In the genomic region with DNA sequence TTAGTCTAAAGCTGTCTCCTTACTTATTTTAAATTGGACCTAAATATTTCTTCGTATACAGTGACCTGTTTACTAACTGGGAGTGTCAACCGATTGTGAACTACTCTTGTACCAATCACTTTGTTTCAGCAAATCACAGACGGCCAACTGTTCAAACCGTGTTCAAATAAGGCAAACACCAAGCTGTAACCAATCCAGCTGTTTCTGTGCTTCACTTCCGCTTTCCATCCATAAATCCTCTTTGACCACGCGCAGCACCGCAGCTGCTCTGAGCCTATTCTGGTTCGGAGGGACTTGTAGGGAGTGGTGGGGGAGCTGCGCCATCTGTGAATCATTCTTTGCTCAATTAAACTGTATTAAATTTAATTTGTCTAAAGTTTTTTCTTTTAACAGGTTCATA, we compare ENCODE assay signal across 39 cellular contexts. TPM values are rescaled to one million over a fixed set of nuclear protein-coding genes. Genes with fewer than 3 reads are reported as not detected.
"Had no signal": no experiment of that assay in that cellular context is flagged by ENCODE, and none has a peak within 500 bp of the region (broad histone marks: within the 10 kb centered on the region; RNA-seq: fewer than 3 reads in every experiment).

No MANE protein-coding gene starts in this region.

- H3K36me3 Mint-ChIP-seq: activated naive CD8-positive, alpha-beta T cell treated with anti-CD3 and anti-CD28 coated beads for 36 hours; naive thymus-derived CD4-positive, alpha-beta T cell; stimulated activated effector memory CD8-positive, alpha-beta T cell treated with anti-CD3 and anti-CD28 coated beads, Interleukin-12 subunit alpha, Interleukin-12 subunit beta, amount 100 ng/mL, for 72 hours had no signal

- H3K27ac ChIP-seq: adrenal gland, body of pancreas, epithelial cell of prostate, esophagus squamous epithelium, heart right ventricle, left ventricle myocardium inferior, ovary, right lobe of liver, skin epidermis, thoracic aorta, uterus had no signal

- H3K36me3 ChIP-seq: adrenal gland, esophagus squamous epithelium, heart right ventricle, left ventricle myocardium inferior, ovary, right lobe of liver, thoracic aorta, uterus had no signal

- H3K4me1 Mint-ChIP-seq: activated naive CD8-positive, alpha-beta T cell treated with anti-CD3 and anti-CD28 coated beads for 36 hours; naive thymus-derived CD4-positive, alpha-beta T cell; stimulated activated effector memory CD8-positive, alpha-beta T cell treated with anti-CD3 and anti-CD28 coated beads, Interleukin-12 subunit alpha, Interleukin-12 subunit beta, amount 100 ng/mL, for 72 hours had no signal

- ATAC-seq: activated T-cell treated with anti-CD3 and anti-CD28 coated beads, Interleukin-2, amount 50 U/mL, for 72 hours; body of pancreas; heart right ventricle; naive thymus-derived CD4-positive, alpha-beta T cell; right lobe of liver; stimulated activated effector memory CD8-positive, alpha-beta T cell treated with anti-CD3 and anti-CD28 coated beads, Interleukin-12 subunit alpha, Interleukin-12 subunit beta, amount 100 ng/mL, for 72 hours had no signal

- H3K27me3 ChIP-seq: adrenal gland, body of pancreas, esophagus squamous epithelium, heart right ventricle, ovary, right lobe of liver, uterus had no signal

- FAIRE-seq: colon, endometrium had no signal

- H3K9me3 ChIP-seq: adrenal gland, body of pancreas, esophagus squamous epithelium, heart right ventricle, left ventricle myocardium inferior, ovary, right lobe of liver, thoracic aorta, uterus had no signal

- H3K27ac Mint-ChIP-seq: activated naive CD8-positive, alpha-beta T cell treated with anti-CD3 and anti-CD28 coated beads for 36 hours; activated T-cell treated with anti-CD3 and anti-CD28 coated beads, Interleukin-2, amount 50 U/mL, for 72 hours; naive thymus-derived CD4-positive, alpha-beta T cell; progenitor cell of endocrine pancreas; stimulated activated effector memory CD8-positive, alpha-beta T cell treated with anti-CD3 and anti-CD28 coated beads, Interleukin-12 subunit alpha, Interleukin-12 subunit beta, amount 100 ng/mL, for 72 hours; stimulated activated naive CD8-positive, alpha-beta T cell treated with anti-CD3 and anti-CD28 coated beads, Interleukin-15, Interleukin-2, amounts not matched to agents 100 ng/mL and 50 ng/mL, for 24 hours; T-helper 2 cell treated with Interferon-gamma antibody and Interleukin-4, amounts not matched to agents 5 μg/mL and 100 μg/mL, for 36 hours had no signal

- H3K4me3 ChIP-seq: adrenal gland, body of pancreas, esophagus squamous epithelium, heart right ventricle, left ventricle myocardium inferior, lung, ovary, right lobe of liver, skin epidermis, thoracic aorta, uterus had no signal

- H3K9me3 Mint-ChIP-seq: activated naive CD8-positive, alpha-beta T cell treated with anti-CD3 and anti-CD28 coated beads for 36 hours; activated T-cell treated with anti-CD3 and anti-CD28 coated beads, Interleukin-2, amount 50 U/mL, for 72 hours; stimulated activated effector memory CD8-positive, alpha-beta T cell treated with anti-CD3 and anti-CD28 coated beads, Interleukin-12 subunit alpha, Interleukin-12 subunit beta, amount 100 ng/mL, for 72 hours; stimulated activated naive CD8-positive, alpha-beta T cell treated with anti-CD3 and anti-CD28 coated beads, Interleukin-15, Interleukin-2, amounts not matched to agents 100 ng/mL and 50 ng/mL, for 24 hours; T-helper 2 cell treated with Interferon-gamma antibody and Interleukin-4, amounts not matched to agents 5 μg/mL and 100 μg/mL, for 36 hours had no signal

- H3K4me1 ChIP-seq: adrenal gland, body of pancreas, esophagus squamous epithelium, heart right ventricle, left ventricle myocardium inferior, right lobe of liver, uterus had no signal

- H3K4me3 Mint-ChIP-seq: activated naive CD8-positive, alpha-beta T cell treated with anti-CD3 and anti-CD28 coated beads for 36 hours; activated T-cell treated with anti-CD3 and anti-CD28 coated beads, Interleukin-2, amount 50 U/mL, for 72 hours; naive thymus-derived CD4-positive, alpha-beta T cell; stimulated activated effector memory CD8-positive, alpha-beta T cell treated with anti-CD3 and anti-CD28 coated beads, Interleukin-12 subunit alpha, Interleukin-12 subunit beta, amount 100 ng/mL, for 72 hours; stimulated activated naive CD8-positive, alpha-beta T cell treated with anti-CD3 and anti-CD28 coated beads, Interleukin-15, Interleukin-2, amounts not matched to agents 100 ng/mL and 50 ng/mL, for 24 hours; T-helper 2 cell treated with Interferon-gamma antibody and Interleukin-4, amounts not matched to agents 5 μg/mL and 100 μg/mL, for 36 hours had no signal

- DNase-seq: activated CD4-positive, alpha-beta T cell treated with anti-CD3 and anti-CD28 coated beads for 4 hours; activated CD4-positive, alpha-beta T cell treated with anti-CD3 and anti-CD28 coated beads, Interleukin-2, amount 50 U/mL, for 4 hours; activated CD4-positive, CD25-positive, alpha-beta regulatory T cell; activated naive CD4-positive, alpha-beta T cell; activated naive CD8-positive, alpha-beta T cell treated with anti-CD3 and anti-CD28 coated beads for 36 hours; activated T-cell treated with anti-CD3 and anti-CD28 coated beads for 4 hours; activated T-cell treated with anti-CD3 and anti-CD28 coated beads, Interleukin-2, amount 50 U/mL, for 72 hours; adrenal gland; aorta; body of pancreas; dermis blood vessel endothelial cell; effector CD4-positive, alpha-beta T cell; esophagus squamous epithelium; foreskin melanocyte; heart right ventricle; left ventricle myocardium inferior; mesendoderm; naive thymus-derived CD4-positive, alpha-beta T cell; ovary; right lobe of liver; stimulated activated CD4-positive, alpha-beta T cell treated with anti-CD3 and anti-CD28 coated beads, Interleukin-12 subunit alpha, Interleukin-12 subunit beta, amount 100 ng/mL, for 4 hours; stimulated activated CD4-positive, alpha-beta T cell treated with anti-CD3 and anti-CD28 coated beads, Interleukin-4, amount 100 ng/mL, for 24 hours; trophoblast cell; uterus had no signal

RNA-seq across cellular contexts. Expression of a gene that starts 4.8 kb away (rescaled TPM):
- total RNA-seq: activated naive CD8-positive, alpha-beta T cell treated with anti-CD3 and anti-CD28 coated beads for 36 hours; activated T-cell treated with anti-CD3 and anti-CD28 coated beads, Interleukin-2, amount 50 U/mL, for 72 hours; adrenal gland; aorta; body of pancreas; dermis blood vessel endothelial cell; esophagus squamous epithelium; glomerular endothelial cell; heart right ventricle; kidney epithelial cell; left ventricle myocardium inferior; lung; mononuclear cell; naive thymus-derived CD4-positive, alpha-beta T cell; ovary; progenitor cell of endocrine pancreas; renal cortical epithelial cell; right lobe of liver; subcutaneous adipose tissue; thoracic aorta; uterus had no signal
